In genomic region chr6:29705389-29706231, GRCh38 we compare ENCODE assay signal across 8 cellular contexts. TPM values are rescaled to one million over a fixed set of nuclear protein-coding genes. Genes with fewer than 3 reads are reported as not detected.
DNase-seq lines count a peak whose midpoint lies in the region; ATAC-seq lines count a peak whose summit lies in the region.

No MANE protein-coding gene starts in this region.

- no peak overlapping the region for H2BK120ac ChIP-seq in mesenchymal stem cell (ENCODE audit: low read depth, low read length)

- no peak overlapping the region for H3K4me3 Mint-ChIP-seq in activated naive CD4-positive, alpha-beta T cell treated with anti-CD3 and anti-CD28 coated beads, Interleukin-2, amount 50 U/mL, for 24 hours

- no peak overlapping the region for H2AK5ac ChIP-seq in mesenchymal stem cell (ENCODE audit: low read length, severe bottlenecking)

- no peak overlapping the region for H3K9ac ChIP-seq in mesenchymal stem cell (ENCODE audit: low read length)

- H3K4ac ChIP-seq in mesenchymal stem cell (ENCODE audit: low read depth in 1 of 2, low read length in 2 of 2): no peak overlapping the region

- H4K8ac ChIP-seq in mesenchymal stem cell (ENCODE audit: low read length): no peak overlapping the region

- H3K4me1 ChIP-seq in mesenchymal stem cell (ENCODE audit: control insufficient read depth, insufficient read depth, low read depth, low read length): no peaks in the 10 kb centered on the region

- 34% methylated on average over 8 of the region's 10 CpGs for WGBS in mesenchymal stem cell

- no peak overlapping the region for H2BK15ac ChIP-seq in mesenchymal stem cell (ENCODE audit: low read depth, poor library complexity, severe bottlenecking)

- no peaks in the 10 kb centered on the region for H3K9me3 ChIP-seq in mesenchymal stem cell (ENCODE audit: control insufficient read depth, low read length)

- peaks cover under 1% of the 10 kb centered on the region for H3K27me3 Mint-ChIP-seq in activated naive CD4-positive, alpha-beta T cell treated with anti-CD3 and anti-CD28 coated beads, Interleukin-2, amount 50 U/mL, for 24 hours

- H3K79me1 ChIP-seq in mesenchymal stem cell (replicated peaks; ENCODE audit: low read length, poor library complexity, severe bottlenecking): no peaks in the 10 kb centered on the region

- ATAC-seq in HG03045 (IDR thresholded peaks at IDR 0.05; ENCODE audit: unreplicated experiment): no peak
- no peak for ATAC-seq in HG02798 (IDR thresholded peaks at IDR 0.05; ENCODE audit: poor library complexity, unreplicated experiment)

- no peaks in the 10 kb centered on the region for H3K9me3 Mint-ChIP-seq in activated naive CD4-positive, alpha-beta T cell treated with anti-CD3 and anti-CD28 coated beads, Interleukin-2, amount 50 U/mL, for 24 hours

- H3K14ac ChIP-seq in mesenchymal stem cell (ENCODE audit: low read length in 2 of 2): no peak overlapping the region

- H3K4me3 ChIP-seq in mesenchymal stem cell (ENCODE audit: insufficient read depth in 1 of 2, low read depth in 1 of 2, low read length in 2 of 2): no peak overlapping the region

- H3K27ac ChIP-seq in mesenchymal stem cell (ENCODE audit: low read length, poor library complexity, severe bottlenecking): no peak overlapping the region

- H2BK5ac ChIP-seq in mesenchymal stem cell (ENCODE audit: low read depth, low read length, poor library complexity, severe bottlenecking): no peak overlapping the region

- no peaks in the 10 kb centered on the region for H3K36me3 Mint-ChIP-seq in activated naive CD4-positive, alpha-beta T cell treated with anti-CD3 and anti-CD28 coated beads, Interleukin-2, amount 50 U/mL, for 24 hours

- no peak overlapping the region for H2BK12ac ChIP-seq in mesenchymal stem cell (ENCODE audit: low read length in 2 of 2)

- H3K36me3 ChIP-seq in mesenchymal stem cell (ENCODE audit: control insufficient read depth in 1 of 2, insufficient read depth in 2 of 2, low read depth in 1 of 2, low read length in 2 of 2): no peaks in the 10 kb centered on the region

- H3K23ac ChIP-seq in mesenchymal stem cell (ENCODE audit: low read length in 2 of 2): no peak overlapping the region

- H3K18ac ChIP-seq in mesenchymal stem cell (ENCODE audit: low read depth in 1 of 2, low read length in 2 of 2): no peak overlapping the region

- peaks cover 63 to 76% of the 10 kb centered on the region in 2 experiments for H3K27me3 ChIP-seq in mesenchymal stem cell (ENCODE audit: control insufficient read depth in 1 of 2, insufficient read depth in 1 of 2, low read length in 2 of 2)

- H4K91ac ChIP-seq in mesenchymal stem cell (ENCODE audit: low read length): no peak overlapping the region

- H3K4me1 Mint-ChIP-seq in activated naive CD4-positive, alpha-beta T cell treated with anti-CD3 and anti-CD28 coated beads, Interleukin-2, amount 50 U/mL, for 24 hours: peaks cover 64% of the 10 kb centered on the region

- H2AFZ ChIP-seq in mesenchymal stem cell (ENCODE audit: low read depth, low read length): no peak overlapping the region

- H3K27ac Mint-ChIP-seq in activated naive CD4-positive, alpha-beta T cell treated with anti-CD3 and anti-CD28 coated beads, Interleukin-2, amount 50 U/mL, for 24 hours: peak overlapping the region; percentile 46

- H3K4me2 ChIP-seq in mesenchymal stem cell (ENCODE audit: low read length, poor library complexity, severe bottlenecking): no peak overlapping the region

- no peak for DNase-seq in activated naive CD4-positive, alpha-beta T cell treated with Interleukin-2 at 50 U/mL for 16 hours
- peak; percentile 44 for DNase-seq in NCI-H2227 treated with DMSO at 0.1 percent for 48 hours (lab: John Stamatoyannopoulos, UW)
- DNase-seq in dermis blood vessel endothelial cell: peak; percentile 60
- peak; percentile 61 for DNase-seq in mesenchymal stem cell
- DNase-seq in GOT3 (lab: John Stamatoyannopoulos, UW): no peak

RNA-seq across cellular contexts. Expression of gene HLA-F, which starts 17.6 kb away (rescaled TPM):
- 6.7 and 68.2 TPM in 2 replicates for total RNA-seq in dermis blood vessel endothelial cell
- 9.7 TPM for polyA plus RNA-seq in mesenchymal stem cell (2013, experiment 1 of 2)
- 11.2 TPM for polyA plus RNA-seq in mesenchymal stem cell (2013, experiment 2 of 2)

RNA-seq across cellular contexts. Expression of gene ZFP57, which starts 24.7 kb away (rescaled TPM):
- 1.7 TPM in 1 of 2 replicates, not detected in the other for total RNA-seq in dermis blood vessel endothelial cell
- not detected for polyA plus RNA-seq in mesenchymal stem cell (2013, experiment 1 of 2)
- polyA plus RNA-seq in mesenchymal stem cell (2013, experiment 2 of 2): not detected

RNA-seq across cellular contexts. Expression of gene MOG, which starts 48.7 kb away (rescaled TPM):
- not detected in 2 replicates for total RNA-seq in dermis blood vessel endothelial cell
- not detected for polyA plus RNA-seq in mesenchymal stem cell (2013, experiment 1 of 2)
- not detected for polyA plus RNA-seq in mesenchymal stem cell (2013, experiment 2 of 2)

Comparison
In these comparisons a context has a peak if more than half of its experiments do, and no peak if none do; other contexts are left out.
1. DNase-seq: peak in NCI-H2227 treated with DMSO at 0.1 percent for 48 hours (single experiment), dermis blood vessel endothelial cell (single experiment) and mesenchymal stem cell (single experiment); none in activated naive CD4-positive, alpha-beta T cell treated with Interleukin-2 at 50 U/mL for 16 hours (single experiment) and GOT3 (single experiment).